Comparison of ENCODE assay signal across 11 cellular contexts in genomic region chr7:30146127-30146612, GRCh38. TPM values are rescaled to one million over a fixed set of nuclear protein-coding genes. Genes with fewer than 3 reads are reported as not detected.
DNase-seq lines count a peak whose midpoint lies in the region; ATAC-seq lines count a peak whose summit lies in the region.
"Had no signal": no experiment of that assay in that cellular context is flagged by ENCODE, and none has a peak within 500 bp of the region (broad histone marks: within the 10 kb centered on the region; RNA-seq: fewer than 3 reads in every experiment).

No MANE protein-coding gene starts in this region.

- DNase-seq in NCI-H524 (lab: John Stamatoyannopoulos, UW) = peak; percentile 62 to 84
- no peak for DNase-seq in NCI-H524 treated with DMSO at 0.1 percent for 48 hours (lab: John Stamatoyannopoulos, UW)
- DNase-seq in NCI-H345 (lab: John Stamatoyannopoulos, UW) = peak; percentile 87
- peak; percentile 57 to 87 for DNase-seq in dermis microvascular lymphatic vessel endothelial cell (ENCODE audit: low read depth in 2 of 2)
- peak; percentile 61 for DNase-seq in occipital lobe (lab: John Stamatoyannopoulos, UW)
- no peak for DNase-seq in activated CD4-positive, alpha-beta T cell treated with anti-CD3 and anti-CD28 coated beads, Interleukin-2, amount 50 U/mL, for 48 hours
- no peak for DNase-seq in stimulated activated naive CD8-positive, alpha-beta T cell treated with anti-CD3 and anti-CD28 coated beads, Interleukin-15, Interleukin-2, amounts not matched to agents 100 U/mL and 50 U/mL, for 24 hours
- no peak for DNase-seq in NCI-H1105 treated with DMSO at 0.1 percent for 48 hours (lab: John Stamatoyannopoulos, UW)
- DNase-seq: activated CD4-positive, alpha-beta memory T cell treated with anti-CD3 and anti-CD28 coated beads for 36 hours; NCI-H446; stimulated activated naive CD4-positive, alpha-beta T cell had no signal

- ATAC-seq in stimulated activated naive CD8-positive, alpha-beta T cell treated with anti-CD3 and anti-CD28 coated beads, Interleukin-15, Interleukin-2, amounts not matched to agents 100 U/mL and 50 U/mL, for 24 hours = no peak

RNA-seq across cellular contexts. Expression of gene MTURN, which starts 11.4 kb away (rescaled TPM):
- 13.5 and 15.0 TPM in 2 replicates for total RNA-seq in dermis microvascular lymphatic vessel endothelial cell
- 388 TPM for total RNA-seq in occipital lobe

Comparison
In these comparisons a context has a peak if more than half of its experiments do, and no peak if none do; other contexts are left out.
1. DNase-seq: peak in NCI-H524 (2 of 2), NCI-H345 (single experiment), dermis microvascular lymphatic vessel endothelial cell (2 of 2) and occipital lobe (single experiment); none in NCI-H524 treated with DMSO at 0.1 percent for 48 hours (single experiment), activated CD4-positive, alpha-beta T cell treated with anti-CD3 and anti-CD28 coated beads, Interleukin-2, amount 50 U/mL, for 48 hours (0 of 2), stimulated activated naive CD8-positive, alpha-beta T cell treated with anti-CD3 and anti-CD28 coated beads, Interleukin-15, Interleukin-2, amounts not matched to agents 100 U/mL and 50 U/mL, for 24 hours (single experiment) and NCI-H1105 treated with DMSO at 0.1 percent for 48 hours (single experiment).
2. RNA of gene MTURN, which starts 11.4 kb away (total RNA-seq): 388 TPM in occipital lobe (single experiment); 13.5 to 15.0 TPM in dermis microvascular lymphatic vessel endothelial cell; every median in the first group is over 10 times any median in the second.